In genomic region chr1:100539836-100540536, GRCh38 we compare ENCODE assay signal across 1 cellular context.
A peak's percentile ranks its signal among the peaks of the same experiment; 100 is the strongest.
TF ChIP-seq lines count a peak whose summit lies in the region.

No MANE protein-coding gene starts in this region.

TF ChIP-seq in WTC11, 78 proteins besides CTCF, POLR2A, EP300 and RAD21 (continued from another document and continues in another):
- TF ChIP-seq ZBTB43 (CRISPR knock-in tag; IDR thresholded peaks at IDR 0.05) (peak; percentile 92), FOXJ3 (CRISPR knock-in tag; IDR thresholded peaks at IDR 0.05; ENCODE audit: borderline replicate concordance) (no peak), JUN (CRISPR knock-in tag; IDR thresholded peaks at IDR 0.05) (peak; percentile 47; the same call in 1 of the 2 replicates), AR (CRISPR knock-in tag; IDR thresholded peaks at IDR 0.05) (no peak), ZNF219 (CRISPR knock-in tag; IDR thresholded peaks at IDR 0.05; ENCODE audit: borderline replicate concordance) (peak; percentile 0; the same call in 1 of the 2 replicates), SOX15 (CRISPR knock-in tag; IDR thresholded peaks at IDR 0.05) (no peak), GTF2I (CRISPR knock-in tag; conservative IDR thresholded peaks at IDR 0.05) (no peak), ZNF232 (CRISPR knock-in tag; IDR thresholded peaks at IDR 0.05) (peak; percentile 85; the same call in 1 of the 2 replicates), ZNF263 (CRISPR knock-in tag; IDR thresholded peaks at IDR 0.05; ENCODE audit: low read depth) (peak; percentile 38; the same call in 1 of the 2 replicates), ATF2 (CRISPR knock-in tag; IDR thresholded peaks at IDR 0.05; ENCODE audit: borderline replicate concordance, low read depth) (0 out of 2 replicates have a peak, but pooled peaks have one; percentile 64), NR1H2 (CRISPR knock-in tag; IDR thresholded peaks at IDR 0.05) (peak; percentile 65; the same call in 1 of the 2 replicates), IRF1 (CRISPR knock-in tag; IDR thresholded peaks at IDR 0.05) (peak; percentile 77; the same call in 1 of the 2 replicates), EMX1 (CRISPR knock-in tag; IDR thresholded peaks at IDR 0.05) (no peak), ATF3 (CRISPR knock-in tag; conservative IDR thresholded peaks at IDR 0.05) (no peak; the same call in 1 of the 2 replicates), ZNF138 (CRISPR knock-in tag; conservative IDR thresholded peaks at IDR 0.05) (peak; percentile 73), IRF2 (CRISPR knock-in tag; IDR thresholded peaks at IDR 0.05; ENCODE audit: borderline replicate concordance, low read depth) (peak; percentile 54; the same call in 1 of the 2 replicates), ZNF416 (CRISPR knock-in tag; IDR thresholded peaks at IDR 0.05) (no peak), USF2 (CRISPR knock-in tag; IDR thresholded peaks at IDR 0.05) (peak; percentile 38; the same call in 1 of the 2 replicates), TEAD1 (CRISPR knock-in tag; IDR thresholded peaks at IDR 0.05) (no peak), ZNF671 (CRISPR knock-in tag; IDR thresholded peaks at IDR 0.05) (no peak), RELA (CRISPR knock-in tag; IDR thresholded peaks at IDR 0.05; ENCODE audit: borderline replicate concordance) (peak; percentile 70; the same call in 1 of the 2 replicates), ZNF121 (CRISPR knock-in tag; IDR thresholded peaks at IDR 0.05) (0 out of 2 replicates have a peak, but pooled peaks have one; percentile 12), ZNF425 (CRISPR knock-in tag; conservative IDR thresholded peaks at IDR 0.05) (no peak), HMGA2 (CRISPR knock-in tag; IDR thresholded peaks at IDR 0.05) (no peak), ZBTB21 (CRISPR knock-in tag; IDR thresholded peaks at IDR 0.05; ENCODE audit: borderline replicate concordance) (0 out of 2 replicates have a peak, but pooled peaks have one; percentile 56), AFF4 (CRISPR knock-in tag; IDR thresholded peaks at IDR 0.05; ENCODE audit: borderline replicate concordance) (no peak), SMAD3 (CRISPR knock-in tag; IDR thresholded peaks at IDR 0.05; ENCODE audit: borderline replicate concordance) (peak; percentile 92), ARID4B (CRISPR knock-in tag; IDR thresholded peaks at IDR 0.05; ENCODE audit: borderline replicate concordance) (peak; percentile 88; the same call in 1 of the 2 replicates), FOXK1 (CRISPR knock-in tag; IDR thresholded peaks at IDR 0.05) (peak; percentile 85), ZNF423 (CRISPR knock-in tag; IDR thresholded peaks at IDR 0.05) (no peak), ESRRA (CRISPR knock-in tag; IDR thresholded peaks at IDR 0.05; ENCODE audit: borderline replicate concordance) (peak; percentile 64; the same call in 1 of the 2 replicates), ZNF532 (CRISPR knock-in tag; IDR thresholded peaks at IDR 0.05; ENCODE audit: borderline replicate concordance) (no peak)
